9 cellular contexts compared by ENCODE assay signal in the genomic region with DNA sequence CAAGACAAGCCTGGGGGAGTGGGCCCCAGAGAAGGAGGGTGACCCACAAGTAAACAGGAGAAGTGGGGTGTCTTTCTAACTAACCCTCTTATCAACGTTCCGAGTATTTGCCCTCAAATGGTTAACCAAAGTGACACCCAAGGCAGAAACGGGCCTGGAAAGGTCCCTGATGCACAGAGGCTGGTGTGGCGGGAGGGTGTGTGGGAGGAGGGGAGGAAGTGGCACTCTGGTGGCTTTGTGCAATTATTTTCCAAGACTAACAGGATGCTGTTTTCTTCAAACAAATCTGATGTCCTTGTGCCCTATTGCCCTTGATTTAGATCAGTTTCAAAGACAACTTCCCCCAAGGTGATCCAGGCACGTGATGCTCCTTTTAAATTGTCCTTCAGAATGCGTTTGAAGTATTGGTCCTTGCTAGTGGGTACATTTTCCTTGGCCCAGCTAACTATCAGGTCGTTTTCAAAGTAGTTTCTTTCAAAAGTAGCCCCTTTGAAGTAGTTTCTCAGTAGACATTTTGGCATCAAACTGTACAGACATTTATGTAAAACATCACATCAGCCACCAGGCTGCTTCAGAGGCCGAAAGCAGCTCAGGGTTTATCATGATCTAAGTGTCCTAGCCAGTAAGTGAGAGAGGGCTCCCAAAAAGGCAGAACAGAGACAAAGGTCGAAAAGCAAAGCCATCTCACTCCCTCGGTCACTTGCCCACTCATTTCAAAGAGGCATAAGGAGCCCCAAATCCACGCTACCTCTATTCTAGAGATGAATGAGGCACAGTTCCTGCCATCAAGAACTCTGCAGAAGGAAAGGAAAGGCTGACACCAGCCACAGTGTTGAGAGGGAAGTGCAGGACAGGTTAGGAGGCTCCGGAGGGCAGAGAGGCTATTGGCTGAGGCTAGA.
DNase-seq lines count a peak whose midpoint lies in the region; ATAC-seq, FAIRE-seq and TF ChIP-seq lines count a peak whose summit lies in the region.
"Had no signal": no experiment of that assay in that cellular context is flagged by ENCODE, and none has a peak within 500 bp of the region (broad histone marks: within the 10 kb centered on the region; RNA-seq: fewer than 3 reads in every experiment).

No MANE protein-coding gene starts in this region.

- peak overlapping the region; percentile 52 for H3K27ac Mint-ChIP-seq in activated naive CD8-positive, alpha-beta T cell treated with anti-CD3 and anti-CD28 coated beads for 36 hours
- H3K27ac Mint-ChIP-seq in nephron progenitor cell = no peak overlapping the region
- H3K27ac Mint-ChIP-seq: IgD-negative memory B cell had no signal

- H3K27me3 ChIP-seq in uterus = no peaks in the 10 kb centered on the region

- H3K4me3 Mint-ChIP-seq in activated naive CD8-positive, alpha-beta T cell treated with anti-CD3 and anti-CD28 coated beads for 36 hours = no peak overlapping the region
- no peak overlapping the region for H3K4me3 Mint-ChIP-seq in nephron progenitor cell

- H3K9me3 ChIP-seq in uterus = no peaks in the 10 kb centered on the region

- FAIRE-seq in GM19239 (lab: Jason Lieb, UNC) = peak; percentile 37

- TF ChIP-seq POLR2A in uterus (IDR thresholded peaks at IDR 0.05) = no peak

- peaks cover 3% of the 10 kb centered on the region for H3K36me3 Mint-ChIP-seq in activated naive CD8-positive, alpha-beta T cell treated with anti-CD3 and anti-CD28 coated beads for 36 hours
- H3K36me3 Mint-ChIP-seq in nephron progenitor cell (ENCODE audit: low read depth) = no peaks in the 10 kb centered on the region

- peaks cover 42% of the 10 kb centered on the region for H3K4me1 Mint-ChIP-seq in activated naive CD8-positive, alpha-beta T cell treated with anti-CD3 and anti-CD28 coated beads for 36 hours
- peaks cover 56% of the 10 kb centered on the region for H3K4me1 Mint-ChIP-seq in nephron progenitor cell

- ATAC-seq in GM18907 (IDR thresholded peaks at IDR 0.05; ENCODE audit: unreplicated experiment) (no peak), GM21737 (IDR thresholded peaks at IDR 0.05; ENCODE audit: unreplicated experiment) (no peak)

- intact Hi-C loops in uterus (cut with DNase I; ENCODE audit: low total_unique reads) = no loop called here

- H3K4me1 ChIP-seq in uterus = no peaks in the 10 kb centered on the region

- peaks cover 34% of the 10 kb centered on the region for H3K27me3 Mint-ChIP-seq in activated naive CD8-positive, alpha-beta T cell treated with anti-CD3 and anti-CD28 coated beads for 36 hours
- peaks cover 2% of the 10 kb centered on the region for H3K27me3 Mint-ChIP-seq in nephron progenitor cell (ENCODE audit: low read depth, poor library complexity)

- no peak overlapping the region for H3K4me3 ChIP-seq in uterus

- no peaks in the 10 kb centered on the region for H3K9me3 Mint-ChIP-seq in activated naive CD8-positive, alpha-beta T cell treated with anti-CD3 and anti-CD28 coated beads for 36 hours
- H3K9me3 Mint-ChIP-seq in nephron progenitor cell = peaks cover 4% of the 10 kb centered on the region

- no peaks in the 10 kb centered on the region for H3K36me3 ChIP-seq in uterus

- H3K27ac ChIP-seq in uterus = no peak overlapping the region

- no peak for TF ChIP-seq CTCF in nephron progenitor cell (IDR thresholded peaks at IDR 0.05)
- no peak for TF ChIP-seq CTCF in uterus (IDR thresholded peaks at IDR 0.05)

- DNase-seq in GM19239 (ENCODE audit: insufficient read length, low spot score) (no peak), nephron progenitor cell (no peak), uterus (no peak)
- peak; percentile 48 to 57 for DNase-seq in activated CD4-positive, alpha-beta T cell treated with anti-CD3 and anti-CD28 coated beads for 4 hours
- DNase-seq in activated naive CD8-positive, alpha-beta T cell treated with anti-CD3 and anti-CD28 coated beads for 36 hours = peak; percentile 69
- DNase-seq in stimulated activated CD4-positive, alpha-beta T cell treated with anti-CD3 and anti-CD28 coated beads, Interleukin-4, amount 100 ng/mL, for 24 hours = peak; percentile 55

Comparison
In these comparisons a context has a peak if more than half of its experiments do, and no peak if none do; other contexts are left out.
1. DNase-seq: peak in activated CD4-positive, alpha-beta T cell treated with anti-CD3 and anti-CD28 coated beads for 4 hours (2 of 2), activated naive CD8-positive, alpha-beta T cell treated with anti-CD3 and anti-CD28 coated beads for 36 hours (single experiment) and stimulated activated CD4-positive, alpha-beta T cell treated with anti-CD3 and anti-CD28 coated beads, Interleukin-4, amount 100 ng/mL, for 24 hours (single experiment); none in GM19239 (single experiment), nephron progenitor cell (single experiment) and uterus (0 of 2).